ENCODE assay signal across 16 cellular contexts in genomic region chr4:9224596-9224995, GRCh38. TPM values are rescaled to one million over a fixed set of nuclear protein-coding genes. Genes with fewer than 3 reads are reported as not detected.
"Had no signal": no experiment of that assay in that cellular context is flagged by ENCODE, and none has a peak within 500 bp of the region (broad histone marks: within the 10 kb centered on the region; RNA-seq: fewer than 3 reads in every experiment).

USP17L13 (plus strand) TSS chr4:9224896; CDS start chr4:9224896, 0 bp downstream.

RNA-seq across cellular contexts. Expression of gene USP17L13, which starts in this region (rescaled TPM):
- total RNA-seq: stomach, subcutaneous adipose tissue, suprapubic skin, temporal lobe, testis, thoracic aorta, thyroid gland, tibial nerve, transverse colon, upper lobe of left lung, upper lobe of right lung, ureter, urinary bladder, uterus, vagina had no signal
- polyA plus RNA-seq: stomach, thymus, urinary bladder had no signal
